ENCODE assay signal across 23 cellular contexts in the genomic region with DNA sequence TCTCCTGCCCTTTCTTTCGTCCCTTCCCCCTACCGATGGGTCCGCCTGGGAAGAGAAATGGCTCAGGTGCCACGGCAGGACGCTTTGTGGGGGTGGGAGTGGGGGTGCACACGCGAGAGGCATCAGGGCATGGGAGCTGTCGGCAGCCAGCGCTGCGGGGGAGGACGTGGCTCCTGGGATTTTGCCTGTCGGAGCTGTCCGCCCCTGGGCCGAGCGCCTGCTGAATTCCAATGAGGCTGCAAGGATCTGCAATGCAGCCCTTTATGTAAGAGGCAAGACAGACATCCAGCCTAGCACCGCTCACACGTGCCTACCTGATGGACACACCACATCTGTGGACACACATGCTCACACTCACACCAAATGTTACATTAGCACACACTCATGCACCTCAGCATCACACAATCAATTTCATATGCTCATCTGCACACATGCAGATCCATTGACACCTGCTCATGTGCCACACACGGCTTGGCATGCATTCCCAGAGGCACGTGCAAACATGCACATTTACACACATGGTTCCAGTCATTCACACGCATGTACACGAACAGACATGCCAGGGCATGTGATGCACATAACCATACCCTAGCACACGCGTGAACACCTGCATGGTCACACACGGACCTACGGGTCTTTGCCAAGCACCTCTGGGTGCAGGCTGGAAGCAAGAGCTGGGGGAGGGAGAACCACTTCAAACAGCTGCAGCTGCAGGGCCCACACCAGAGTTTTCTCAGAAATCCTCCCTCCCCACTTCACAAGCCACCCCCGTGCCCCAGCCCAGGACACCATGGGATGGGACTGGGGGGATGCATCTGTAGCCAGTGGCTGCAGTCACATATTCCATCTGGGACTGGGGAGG. TPM values are rescaled to one million over a fixed set of nuclear protein-coding genes. Genes with fewer than 3 reads are reported as not detected.
DNase-seq lines count a peak whose midpoint lies in the region; TF ChIP-seq lines count a peak whose summit lies in the region.
"Had no signal": no experiment of that assay in that cellular context is flagged by ENCODE, and none has a peak within 500 bp of the region (broad histone marks: within the 10 kb centered on the region; RNA-seq: fewer than 3 reads in every experiment).

No MANE protein-coding gene starts in this region.

- TF ChIP-seq CTCF in H9 (conservative IDR thresholded peaks at IDR 0.05), result no peak
- no peak for TF ChIP-seq CTCF in dorsolateral prefrontal cortex (IDR thresholded peaks at IDR 0.05 in 54 of 56, conservative IDR thresholded peaks at IDR 0.05 in 2 of 56; ENCODE audit: low read depth in 1 of 56, partially characterized antibody in 56 of 56)
- no peak for TF ChIP-seq CTCF in brain microvascular endothelial cell (IDR thresholded peaks at IDR 0.05; ENCODE audit: low read depth, low read length, missing control alignments)

- H3K18ac ChIP-seq in H9 (ENCODE audit: insufficient read length, low read depth, low read length), result no peak overlapping the region

- no peak overlapping the region for H3K23ac ChIP-seq in H9 (ENCODE audit: insufficient read length, low read depth, low read length)

- H2AK5ac ChIP-seq in H9 (ENCODE audit: insufficient read length, low read length), result no peak overlapping the region

- no peak overlapping the region for H3K56ac ChIP-seq in H9 (ENCODE audit: insufficient read length, low read depth, low read length)

- H2BK20ac ChIP-seq in H9 (ENCODE audit: low read depth, low read length, poor library complexity, severe bottlenecking), result no peak overlapping the region

- H3K27me3 Mint-ChIP-seq in H9 (ENCODE audit: low read depth), result peaks cover 87% of the 10 kb centered on the region

- H3K9me3 Mint-ChIP-seq in H9, result no peaks in the 10 kb centered on the region; a peak in 2 of 5 replicates
- H3K9me3 Mint-ChIP-seq: activated B cell treated with CpG ODN at 0.5 μM for 24 hours; activated naive CD4-positive, alpha-beta T cell treated with anti-CD3 and anti-CD28 coated beads, Interleukin-2, amount 50 U/mL, for 24 hours; activated T-cell treated with anti-CD3 and anti-CD28 coated beads, Interleukin-2, amount 50 U/mL, for 72 hours had no signal

- no peak overlapping the region for H3T11ph ChIP-seq in H9 (ENCODE audit: low read length)

- no CpG with 5 or more reads among the region's 26 CpGs for WGBS in H9 (ENCODE audit: extremely low coverage, insufficient read length, low lambda C conversion rate)

- H4K8ac ChIP-seq in H9 (replicated peaks; ENCODE audit: insufficient read length, low read depth, low read length), result no peak overlapping the region

- H4K91ac ChIP-seq in H9 (ENCODE audit: insufficient read length, low read depth, low read length), result no peak overlapping the region

- H3K79me2 ChIP-seq in H9 (ENCODE audit: insufficient read depth, low read length), result no peaks in the 10 kb centered on the region

- no peak overlapping the region for H2BK15ac ChIP-seq in H9 (ENCODE audit: low read depth, low read length)

- peaks cover 0 to 12% of the 10 kb centered on the region in 2 experiments; a peak in 2 of 4 replicates for H3K4me1 Mint-ChIP-seq in H9

- H3K23me2 ChIP-seq in H9 (ENCODE audit: insufficient read length, low read depth, low read length, poor library complexity, severe bottlenecking), result no peaks in the 10 kb centered on the region

- no peak overlapping the region for H3K27ac Mint-ChIP-seq in H9
- H3K27ac Mint-ChIP-seq: activated B cell treated with CpG ODN at 0.5 μM for 24 hours; activated naive CD4-positive, alpha-beta T cell treated with anti-CD3 and anti-CD28 coated beads, Interleukin-2, amount 50 U/mL, for 24 hours; activated T-cell treated with anti-CD3 and anti-CD28 coated beads, Interleukin-2, amount 50 U/mL, for 72 hours; CD4-positive, alpha-beta memory T cell had no signal

- no peak overlapping the region for H3K14ac ChIP-seq in H9 (ENCODE audit: insufficient read depth, low read length)

- no peak overlapping the region for H2BK12ac ChIP-seq in H9 (ENCODE audit: insufficient read length, low read depth, low read length)

- in situ Hi-C loops in brain microvascular endothelial cell (cut with HindIII; ENCODE audit: low pct_ligation_motif_present, low sequenced_read_pairs), result no loop called here

- H4K20me1 ChIP-seq in H9 (ENCODE audit: control insufficient read depth, insufficient read depth, insufficient read length), result peaks cover 2% of the 10 kb centered on the region

- no peak overlapping the region for H2AFZ ChIP-seq in H9 (ENCODE audit: low read length)

- H3K4me3 Mint-ChIP-seq in H9, result no peak overlapping the region
- H3K4me3 Mint-ChIP-seq: activated B cell treated with CpG ODN at 0.5 μM for 24 hours; activated naive CD4-positive, alpha-beta T cell treated with anti-CD3 and anti-CD28 coated beads, Interleukin-2, amount 50 U/mL, for 24 hours; activated T-cell treated with anti-CD3 and anti-CD28 coated beads, Interleukin-2, amount 50 U/mL, for 72 hours had no signal

- intact Hi-C loops in dorsolateral prefrontal cortex (cut with DNase I), result no loop called here

- H2BK120ac ChIP-seq in H9 (ENCODE audit: low read depth, low read length, poor library complexity, severe bottlenecking), result no peak overlapping the region

- no peak overlapping the region for H4K5ac ChIP-seq in H9 (ENCODE audit: insufficient read length, low read depth, low read length)

- no peaks in the 10 kb centered on the region for H3K36me3 Mint-ChIP-seq in H9 (ENCODE audit: insufficient read depth in 1 of 3, low read depth in 3 of 3)
- H3K36me3 Mint-ChIP-seq: activated naive CD4-positive, alpha-beta T cell treated with anti-CD3 and anti-CD28 coated beads, Interleukin-2, amount 50 U/mL, for 24 hours; CD4-positive, alpha-beta memory T cell had no signal

- peak overlapping the region in 58 of 59 donors; percentile 25 to 71 (median 57) for H3K4me3 ChIP-seq in dorsolateral prefrontal cortex
- H3K4me3 ChIP-seq in brain microvascular endothelial cell (ENCODE audit: low read depth, low read length), result no peak overlapping the region
- H3K4me3 ChIP-seq: colonic mucosa had no signal

- H3K27me3 ChIP-seq in H9 (ENCODE audit: insufficient read depth, low read length) (peaks cover 29% of the 10 kb centered on the region; the same call in 1 of the 2 replicates), dorsolateral prefrontal cortex (peaks cover 0 to 90% (median 43%) of the 10 kb centered on the region in 45 donors), brain microvascular endothelial cell (replicated peaks) (peaks cover 50% of the 10 kb centered on the region)

- no peak overlapping the region for H3K27ac ChIP-seq in H9 (ENCODE audit: insufficient read length, low read depth, low read length)
- peak overlapping the region in 56 of 59 donors; percentile 11 to 93 (median 81) for H3K27ac ChIP-seq in dorsolateral prefrontal cortex
- no peak overlapping the region for H3K27ac ChIP-seq in brain microvascular endothelial cell
- H3K27ac ChIP-seq: colonic mucosa had no signal

- H3K9me3 ChIP-seq in H9 (ENCODE audit: control insufficient read depth, low read depth, low read length), result no peaks in the 10 kb centered on the region
- H3K9me3 ChIP-seq: colonic mucosa had no signal

- H3K9ac ChIP-seq in H9 (ENCODE audit: extremely low read depth, insufficient read length, low read length), result no peak overlapping the region

- no peak overlapping the region for H3K4me2 ChIP-seq in H9 (ENCODE audit: insufficient read depth, insufficient read length, low read length)

- no peak overlapping the region for H3K4ac ChIP-seq in H9 (ENCODE audit: low read depth, low read length)

- no peaks in the 10 kb centered on the region for H3K36me3 ChIP-seq in brain microvascular endothelial cell (replicated peaks)
- H3K36me3 ChIP-seq: colonic mucosa had no signal

- no peaks in the 10 kb centered on the region for H3K79me1 ChIP-seq in H9 (ENCODE audit: insufficient read depth, low read depth, low read length, poor library complexity, severe bottlenecking)

- H2BK5ac ChIP-seq in H9 (ENCODE audit: insufficient read length, low read length), result no peak overlapping the region

- peak; percentile 17 for DNase-seq in D341Med (ENCODE audit: low spot score)
- peak; percentile 30 for DNase-seq in H9
- peak; percentile 50 to 91 (median 80) for DNase-seq in dorsolateral prefrontal cortex
- DNase-seq in occipital lobe (lab: John Stamatoyannopoulos, UW), result peak; percentile 74
- DNase-seq in brain microvascular endothelial cell, result no peak
- DNase-seq in NCI-H1092 (lab: John Stamatoyannopoulos, UW), result no peak
- DNase-seq in kidney glomerular epithelial cell (lab: John Stamatoyannopoulos, UW), result no peak
- no peak for DNase-seq in activated T-cell treated with anti-CD3 and anti-CD28 coated beads for 4 hours
- DNase-seq: activated B cell treated with CpG ODN at 0.5 μM for 24 hours; activated T-cell treated with anti-CD3 and anti-CD28 coated beads, Interleukin-2, amount 50 U/mL, for 72 hours; CD4-positive, alpha-beta memory T cell; colonic mucosa; DMS153; GF-D8; KG1; left cardiac atrium; NCI-H1694; RPMI8226; stimulated activated CD4-positive, alpha-beta T cell treated with anti-CD3 and anti-CD28 coated beads, Interleukin-2, amount 100 ng/mL, for 24 hours; stimulated activated naive CD4-positive, alpha-beta T cell; T1000 had no signal

- H3K4me1 ChIP-seq in H9 (ENCODE audit: insufficient read depth, low read length), result no peaks in the 10 kb centered on the region
- H3K4me1 ChIP-seq: colonic mucosa had no signal

RNA-seq across cellular contexts. Expression of gene GRIN1, which starts 1.4 kb away (rescaled TPM):
- total RNA-seq in H9 (2021) (2.0 and 2.9 TPM in 2 replicates), dorsolateral prefrontal cortex (100 to 1,000 TPM; 175 to 937 (median 565) TPM), occipital lobe (31.2 TPM)
- total RNA-seq: CD4-positive, alpha-beta memory T cell; left cardiac atrium; posterior vena cava had no signal

RNA-seq across cellular contexts. Expression of gene DPP7, which starts 25.8 kb away (rescaled TPM):
- total RNA-seq in H9 (2021) (27.3 and 29.4 TPM in 2 replicates), dorsolateral prefrontal cortex (100 to 1,000 TPM; 156 to 315 (median 208) TPM), occipital lobe (17.6 TPM)

RNA-seq across cellular contexts. Expression of gene LRRC26, which starts 29.5 kb away (rescaled TPM):
- 0.55 and 0.96 TPM in 2 replicates for total RNA-seq in H9 (2021)
- total RNA-seq in dorsolateral prefrontal cortex, result 1 to 10 TPM in 8 of 120 experiments, under 1 TPM in 23, not detected in 89; 0.42 to 1.4 (median 0.75) TPM
- total RNA-seq in occipital lobe, result 0.62 TPM
- total RNA-seq: activated T-cell treated with anti-CD3 and anti-CD28 coated beads, Interleukin-2, amount 50 U/mL, for 72 hours; CD4-positive, alpha-beta memory T cell; left cardiac atrium; posterior vena cava had no signal

RNA-seq across cellular contexts. Expression of gene TMEM210, which starts 31.5 kb away (rescaled TPM):
- not detected in 2 replicates for total RNA-seq in H9 (2021)
- not detected for total RNA-seq in dorsolateral prefrontal cortex
- not detected for total RNA-seq in occipital lobe
- total RNA-seq: activated B cell treated with CpG ODN at 0.5 μM for 24 hours; CD4-positive, alpha-beta memory T cell; left cardiac atrium; posterior vena cava had no signal

RNA-seq across cellular contexts. Expression of gene ANAPC2, which starts 48.0 kb away (rescaled TPM):
- total RNA-seq in H9 (2021), result 54.8 and 54.9 TPM in 2 replicates
- 100 to 1,000 TPM in 1 of 120 experiments, 10 to 100 TPM in 119; 51.4 to 105 (median 68.3) TPM for total RNA-seq in dorsolateral prefrontal cortex
- total RNA-seq in occipital lobe, result 19.3 TPM

Comparison
In these comparisons a context has a peak if more than half of its experiments do, and no peak if none do; other contexts are left out.
1. DNase-seq: peak in D341Med (single experiment), H9 (single experiment), dorsolateral prefrontal cortex (10 of 10) and occipital lobe (single experiment); none in brain microvascular endothelial cell (single experiment), NCI-H1092 (single experiment), kidney glomerular epithelial cell (single experiment) and activated T-cell treated with anti-CD3 and anti-CD28 coated beads for 4 hours (single experiment).
2. H3K27ac ChIP-seq: peak in dorsolateral prefrontal cortex (56 of 59); none in H9 (single experiment) and brain microvascular endothelial cell (single experiment).